In genomic region chrX:131308980-131309379, GRCh38 we compare ENCODE assay signal across 15 cellular contexts. TPM values are rescaled to one million over a fixed set of nuclear protein-coding genes. Genes with fewer than 3 reads are reported as not detected.
"Had no signal": no experiment of that assay in that cellular context is flagged by ENCODE, and none has a peak within 500 bp of the region (broad histone marks: within the 10 kb centered on the region; RNA-seq: fewer than 3 reads in every experiment).

No MANE protein-coding gene starts in this region.

- FAIRE-seq: endothelial cell of umbilical vein had no signal

- DNase-seq: activated CD4-positive, alpha-beta T cell treated with anti-CD3 and anti-CD28 coated beads, Interleukin-2, amount 50 U/mL, for 1 hour; activated naive CD4-positive, alpha-beta T cell; anterior cingulate cortex; brain microvascular endothelial cell; cortex of kidney; effector CD4-positive, alpha-beta T cell; esophagus squamous epithelium; left ventricle myocardium superior; naive thymus-derived CD8-positive, alpha-beta T cell; stimulated activated CD4-positive, alpha-beta T cell treated with anti-CD3 and anti-CD28 coated beads, Interleukin-2, amount 100 ng/mL, for 24 hours; upper lobe of right lung had no signal

- ATAC-seq: activated CD4-positive, CD25-positive, alpha-beta regulatory T cell treated with anti-CD3 and anti-CD28 coated beads, Interleukin-2, amount 50 U/mL, for 24 hours; left ventricle myocardium superior; naive thymus-derived CD8-positive, alpha-beta T cell; stimulated activated effector memory CD8-positive, alpha-beta T cell treated with anti-CD3 and anti-CD28 coated beads, Interleukin-12 subunit alpha, Interleukin-12 subunit beta, amount 100 ng/mL, for 72 hours; upper lobe of right lung had no signal

RNA-seq across cellular contexts. Expression of gene IGSF1, which starts 19.9 kb away (rescaled TPM):
- total RNA-seq: activated CD8-positive, alpha-beta memory T cell treated with anti-CD3 and anti-CD28 coated beads for 36 hours; endothelial cell of umbilical vein; naive thymus-derived CD8-positive, alpha-beta T cell; upper lobe of right lung had no signal
- polyA plus RNA-seq: endothelial cell of umbilical vein; naive thymus-derived CD8-positive, alpha-beta T cell had no signal
